In the genomic region with DNA sequence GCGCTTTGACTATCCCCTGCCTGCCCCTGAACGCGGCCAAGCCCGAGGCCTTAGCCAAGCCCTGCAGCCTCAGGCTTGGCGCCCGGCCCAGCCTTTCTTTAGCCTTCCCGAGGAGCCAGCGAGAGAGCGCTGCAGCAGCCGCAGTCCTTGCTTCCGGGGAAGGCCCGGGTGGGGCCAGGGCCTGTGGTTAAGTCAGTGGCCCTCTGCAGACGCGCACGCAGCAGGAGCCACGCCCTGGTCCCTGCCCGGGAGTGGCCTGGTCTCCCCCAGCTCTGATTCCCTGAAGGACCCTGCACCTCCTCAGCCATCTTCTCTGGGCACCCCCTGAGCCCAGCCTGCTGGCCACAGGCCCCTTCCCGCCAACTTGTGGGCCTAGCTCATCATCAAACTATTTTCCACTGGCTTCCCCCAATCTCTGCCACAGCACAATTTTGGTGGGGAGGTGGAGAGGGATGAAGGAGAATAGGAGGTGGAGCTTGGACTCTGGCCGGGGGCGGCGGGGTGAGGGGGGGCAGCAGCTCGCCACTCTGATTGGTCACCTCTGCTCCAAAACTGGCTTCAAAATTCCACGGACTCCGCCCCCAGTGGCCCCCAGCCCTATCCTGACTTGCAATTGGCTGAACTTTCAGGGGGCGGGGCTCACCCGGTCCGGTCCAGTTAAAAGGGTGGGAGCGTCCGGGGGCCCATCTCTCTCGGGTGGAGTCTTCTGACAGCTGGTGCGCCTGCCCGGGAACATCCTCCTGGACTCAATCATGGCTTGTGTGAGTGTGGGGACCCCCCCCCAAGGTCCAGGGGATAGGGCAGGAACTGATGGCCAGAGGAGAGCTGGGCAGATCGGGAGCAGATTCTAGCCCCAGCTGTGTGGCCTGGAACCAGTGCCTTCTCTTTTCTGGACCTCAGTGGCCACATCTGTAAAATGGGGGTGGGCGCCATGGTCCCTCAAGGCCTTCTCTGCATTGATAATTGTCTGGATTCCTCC, we compare ENCODE assay signal across 8 cellular contexts. TPM values are rescaled to one million over a fixed set of nuclear protein-coding genes. Genes with fewer than 3 reads are reported as not detected.
A peak's percentile ranks its signal among the peaks of the same experiment; 100 is the strongest.
DNase-seq lines count a peak whose midpoint lies in the region; ATAC-seq and TF ChIP-seq lines count a peak whose summit lies in the region.

Gene LGALS1 (plus strand): TSS at position 686 of the 979 bp plus-strand sequence. CDS start 67 bp downstream, at position 753.

- CTCF ChIA-PET in GM10248 (lab: Yijun Ruan, JAX) = interaction anchor here (0.6 to 21.9 kb wide), 6 partner anchors 5 to 68 kb away, joined by 3 to 315 read pairs (median 156); partner anchors contain the start of genes LGALS1, NOL12, PDXP and SH3BP1

- peaks cover 9% of the 10 kb centered on the region for H3K36me3 Mint-ChIP-seq in activated CD4-positive, alpha-beta T cell treated with anti-CD3 and anti-CD28 coated beads, Interleukin-2, amount 10 ng/mL, durations not matched to agents 24 days and 14 days (ENCODE audit: low read depth)

- H3K27me3 ChIP-seq in right lobe of liver = no peaks in the 10 kb centered on the region

- peaks cover 0 to 30% (median 10%) of the 10 kb centered on the region in 4 donors for H3K4me1 ChIP-seq in right lobe of liver

- intact Hi-C loops in activated CD4-positive, alpha-beta T cell treated with anti-CD3 and anti-CD28 coated beads, Interleukin-2, amount 10 ng/mL, durations not matched to agents 24 days and 14 days (cut with micrococcal nuclease) = loop anchor here (1.0 to 5.0 kb wide), 3 partner anchors 17 to 138 kb away; partner anchors contain the start of genes GCAT and PDXP
- intact Hi-C loops in right lobe of liver (cut with DNase I) = loop anchor here in 1 of 2 donors (10.0 kb wide), 1 partner anchor 50 kb away; no protein-coding TSS in a partner anchor

- no peak for TF ChIP-seq CTCF in GM10248 (IDR thresholded peaks at IDR 0.05; ENCODE audit: control extremely low read depth, extremely low read depth, low read depth, missing control alignments)
- TF ChIP-seq CTCF in right lobe of liver (IDR thresholded peaks at IDR 0.05) = peak in 2 of 4 donors; percentile 5 to 8

- peak within 1 kb of the TSS; percentile 56 to 84 (median 84) for H3K27ac ChIP-seq in right lobe of liver

- TF ChIP-seq POLR2A in right lobe of liver (IDR thresholded peaks at IDR 0.05) = peak; percentile 42

- H3K36me3 ChIP-seq in right lobe of liver = no peaks in the 10 kb centered on the region

- H3K9me3 ChIP-seq in right lobe of liver = no peaks in the 10 kb centered on the region

- no peaks in the 10 kb centered on the region for H3K9me3 Mint-ChIP-seq in activated CD4-positive, alpha-beta T cell treated with anti-CD3 and anti-CD28 coated beads, Interleukin-2, amount 10 ng/mL, durations not matched to agents 24 days and 14 days

- peak; percentile 45 for ATAC-seq in HG02588 (IDR thresholded peaks at IDR 0.05; ENCODE audit: unreplicated experiment)
- peak; percentile 69 to 82 (median 76) for ATAC-seq in right lobe of liver
- no peak for ATAC-seq in GM18870 (IDR thresholded peaks at IDR 0.05; ENCODE audit: unreplicated experiment)

- POLR2A ChIA-PET in GM10248 (lab: Yijun Ruan, JAX) = interaction anchor here (0.5 to 4.4 kb wide), 7 partner anchors 7 to 1413 kb away, joined by 3 to 39 read pairs (median 6); partner anchors contain the start of genes GGA1 and PDXP

- H3K4me3 Mint-ChIP-seq in activated CD4-positive, alpha-beta T cell treated with anti-CD3 and anti-CD28 coated beads, Interleukin-2, amount 10 ng/mL, durations not matched to agents 24 days and 14 days = peak within 1 kb of the TSS; percentile 92

- DNase-seq in GM10248 (ENCODE audit: extremely low spot score) (peak; percentile 87), NCI-H345 treated with DMSO at 0.1 percent for 48 hours (lab: John Stamatoyannopoulos, UW; ENCODE audit: unreplicated experiment) (peak; percentile 40), ecto neural progenitor cell (ENCODE audit: low spot score) (peak; percentile 76), right lobe of liver (peak; percentile 90 to 95 (median 94))
- peak; percentile 94 for DNase-seq in activated CD4-positive, alpha-beta T cell treated with anti-CD3 and anti-CD28 coated beads, Interleukin-2, amount 10 ng/mL, durations not matched to agents 24 days and 14 days
- peak in 2 of 3 donors; percentile 23 to 37 for DNase-seq in stimulated activated CD4-positive, alpha-beta T cell treated with anti-CD3 and anti-CD28 coated beads, TNF-alpha, amount 100 ng/mL, for 1 hour (ENCODE audit: low read depth in 3 of 3, low spot score in 1 of 3)

- 7% methylated on average over 14 of the region's 34 CpGs for WGBS in right lobe of liver (ENCODE audit: insufficient coverage, low coverage, low lambda C conversion rate, missing lambda C conversion rate)

- peak within 1 kb of the TSS; percentile 41 to 62 (median 58) for H3K4me3 ChIP-seq in right lobe of liver

- H3K27ac Mint-ChIP-seq in activated CD4-positive, alpha-beta T cell treated with anti-CD3 and anti-CD28 coated beads, Interleukin-2, amount 10 ng/mL, durations not matched to agents 24 days and 14 days = peak within 1 kb of the TSS; percentile 97

- no peaks in the 10 kb centered on the region for H3K27me3 Mint-ChIP-seq in activated CD4-positive, alpha-beta T cell treated with anti-CD3 and anti-CD28 coated beads, Interleukin-2, amount 10 ng/mL, durations not matched to agents 24 days and 14 days

- peaks cover 54% of the 10 kb centered on the region for H3K4me1 Mint-ChIP-seq in activated CD4-positive, alpha-beta T cell treated with anti-CD3 and anti-CD28 coated beads, Interleukin-2, amount 10 ng/mL, durations not matched to agents 24 days and 14 days

RNA-seq across cellular contexts. Expression of gene LGALS1, which starts in this region (rescaled TPM):
- total RNA-seq in activated CD4-positive, alpha-beta T cell treated with anti-CD3 and anti-CD28 coated beads, Interleukin-2, amount 10 ng/mL, durations not matched to agents 24 days and 14 days = 361 and 362 TPM in 2 replicates
- total RNA-seq in right lobe of liver = 100 to 1,000 TPM in 4 of 6 experiments, 10 to 100 TPM in 2; 34.7 to 267 (median 141) TPM

Comparison
In these comparisons a context has a peak if more than half of its experiments do, and no peak if none do; other contexts are left out.
1. DNase-seq: peak in every context shown above with its lines; median percentile 94 in activated CD4-positive, alpha-beta T cell treated with anti-CD3 and anti-CD28 coated beads, Interleukin-2, amount 10 ng/mL, durations not matched to agents 24 days and 14 days; 94 in right lobe of liver; 87 in GM10248; 76 in ecto neural progenitor cell; 40 in NCI-H345 treated with DMSO at 0.1 percent for 48 hours; 30 in stimulated activated CD4-positive, alpha-beta T cell treated with anti-CD3 and anti-CD28 coated beads, TNF-alpha, amount 100 ng/mL, for 1 hour.